ENCODE assay signal across 8 cellular contexts in genomic region chr16:21083729-21084268, GRCh38.
DNase-seq lines count a peak whose midpoint lies in the region; ATAC-seq, FAIRE-seq and TF ChIP-seq lines count a peak whose summit lies in the region.

No MANE protein-coding gene starts in this region.

- H3K4me3 ChIP-seq in A549 (no peak overlapping the region), esophagus muscularis mucosa (no peak overlapping the region)

- peak; percentile 25 to 52 for DNase-seq in A549 (ENCODE audit: low read depth in 1 of 2, low spot score in 1 of 2)
- DNase-seq in GM13976 (ENCODE audit: low spot score), result peak; percentile 56
- peak; percentile 32 for DNase-seq in NCI-H526 treated with DMSO at 0.1 percent for 48 hours (lab: John Stamatoyannopoulos, UW)
- peak; percentile 65 for DNase-seq in activated CD8-positive, alpha-beta memory T cell treated with anti-CD3 and anti-CD28 coated beads, Interleukin-2, amount 10 ng/mL, durations not matched to agents 7 days and 5 days
- peak; percentile 91 for DNase-seq in esophagus muscularis mucosa (ENCODE audit: extremely low spot score)
- DNase-seq in naive B cell, result peak; percentile 23
- peak; percentile 68 for DNase-seq in stimulated activated naive CD8-positive, alpha-beta T cell treated with anti-CD3 and anti-CD28 coated beads, Interleukin-15, Interleukin-2, amounts not matched to agents 100 U/mL and 50 U/mL, for 24 hours

- intact Hi-C loops in esophagus muscularis mucosa (cut with DNase I), result loop anchor here (1.0 to 5.0 kb wide), 2 partner anchors 234 to 281 kb away; no protein-coding TSS in a partner anchor

- no peaks in the 10 kb centered on the region for H3K27me3 ChIP-seq in esophagus muscularis mucosa

- FAIRE-seq in A549 (lab: Jason Lieb, UNC), result no peak

- H3K4me1 Mint-ChIP-seq in activated CD8-positive, alpha-beta memory T cell treated with anti-CD3 and anti-CD28 coated beads, Interleukin-2, amount 10 ng/mL, durations not matched to agents 7 days and 5 days, result peaks cover 5% of the 10 kb centered on the region
- no peaks in the 10 kb centered on the region for H3K4me1 Mint-ChIP-seq in naive B cell

- CTCF ChIA-PET in A549 (lab: Yijun Ruan, JAX), result interaction anchor here (0.6 to 4.5 kb wide), 30 partner anchors 11 to 773 kb away, joined by 3 to 41 read pairs (median 4); partner anchors contain the start of genes ERI2 and REXO5
- CTCF ChIA-PET in activated CD8-positive, alpha-beta memory T cell treated with anti-CD3 and anti-CD28 coated beads, Interleukin-2, amount 10 ng/mL, durations not matched to agents 7 days and 5 days (lab: Charles Lee), result interaction anchor here (0.8 to 7.1 kb wide), 10 partner anchors 14 to 342 kb away, joined by 3 to 87 read pairs (median 5); partner anchors contain the start of genes ERI2, REXO5 and THUMPD1

- no peak overlapping the region for H3K4me3 Mint-ChIP-seq in activated CD8-positive, alpha-beta memory T cell treated with anti-CD3 and anti-CD28 coated beads, Interleukin-2, amount 10 ng/mL, durations not matched to agents 7 days and 5 days
- no peak overlapping the region for H3K4me3 Mint-ChIP-seq in naive B cell

- H3K9me3 ChIP-seq in A549 (no peaks in the 10 kb centered on the region; the same call in 2 of the 3 replicates), esophagus muscularis mucosa (no peaks in the 10 kb centered on the region)

- peaks cover 15% of the 10 kb centered on the region for H3K27me3 Mint-ChIP-seq in activated CD8-positive, alpha-beta memory T cell treated with anti-CD3 and anti-CD28 coated beads, Interleukin-2, amount 10 ng/mL, durations not matched to agents 7 days and 5 days
- H3K27me3 Mint-ChIP-seq in naive B cell, result peaks cover 3 to 24% (median 23%) of the 10 kb centered on the region in 3 donors

- no peak overlapping the region for H3K27ac Mint-ChIP-seq in activated CD8-positive, alpha-beta memory T cell treated with anti-CD3 and anti-CD28 coated beads, Interleukin-2, amount 10 ng/mL, durations not matched to agents 7 days and 5 days
- H3K27ac Mint-ChIP-seq in naive B cell, result peak overlapping the region in 1 of 6 donors; percentile 44

- ATAC-seq in A549 (peak; percentile 93 to 97), naive B cell (ENCODE audit: low read depth in 2 of 2) (peak; percentile 32 to 53), GM21737 (IDR thresholded peaks at IDR 0.05; ENCODE audit: unreplicated experiment) (no peak)
- peak; percentile 85 for ATAC-seq in activated CD8-positive, alpha-beta memory T cell treated with anti-CD3 and anti-CD28 coated beads, Interleukin-2, amount 10 ng/mL, durations not matched to agents 7 days and 5 days
- ATAC-seq in stimulated activated naive CD8-positive, alpha-beta T cell treated with anti-CD3 and anti-CD28 coated beads, Interleukin-15, Interleukin-2, amounts not matched to agents 100 U/mL and 50 U/mL, for 24 hours, result peak; percentile 86

- TF ChIP-seq RAD21 in A549 (conservative IDR thresholded peaks at IDR 0.05 in 1 of 2, IDR thresholded peaks at IDR 0.05 in 1 of 2), result peak; percentile 88 to 90

- POLR2A ChIA-PET in A549 (lab: Yijun Ruan, JAX), result no interaction called here

- in situ Hi-C loops in GM13976 (cut with MboI; ENCODE audit: low sequenced_read_pairs, unreplicated experiment), result loop anchor here (5.0 kb wide), 1 partner anchor 231 kb away; no protein-coding TSS in a partner anchor

- H3K27ac ChIP-seq in A549, result 0 out of 6 replicates have a peak overlapping the region, but pooled peaks of 1 of the 2 experiments have one; percentile 41
- no peak overlapping the region for H3K27ac ChIP-seq in esophagus muscularis mucosa (replicated peaks in 1 of 4)

- 27% methylated on average over 6 of the region's 6 CpGs for WGBS in A549 (ENCODE audit: missing lambda C conversion rate)
- 32% methylated on average over 5 of the region's 6 CpGs for WGBS in esophagus muscularis mucosa

- H3K4me1 ChIP-seq in A549 (no peaks in the 10 kb centered on the region), esophagus muscularis mucosa (peaks cover 0 to 4% (median 0%) of the 10 kb centered on the region in 4 donors)

- H3K9me3 Mint-ChIP-seq in activated CD8-positive, alpha-beta memory T cell treated with anti-CD3 and anti-CD28 coated beads, Interleukin-2, amount 10 ng/mL, durations not matched to agents 7 days and 5 days (ENCODE audit: low read depth), result no peaks in the 10 kb centered on the region
- H3K9me3 Mint-ChIP-seq in naive B cell, result peaks cover 0 to under 1% (median 0%) of the 10 kb centered on the region in 7 donors

- H3K36me3 Mint-ChIP-seq in activated CD8-positive, alpha-beta memory T cell treated with anti-CD3 and anti-CD28 coated beads, Interleukin-2, amount 10 ng/mL, durations not matched to agents 7 days and 5 days, result no peaks in the 10 kb centered on the region
- H3K36me3 Mint-ChIP-seq in naive B cell, result no peaks in the 10 kb centered on the region

- no peak overlapping the region for H3K4me2 ChIP-seq in A549

- peak; percentile 75 for TF ChIP-seq CTCF in A549 (IDR thresholded peaks at IDR 0.05)
- TF ChIP-seq CTCF in GM13976 (IDR thresholded peaks at IDR 0.05; ENCODE audit: borderline replicate concordance, control extremely low read depth, extremely low read depth, insufficient read depth, missing control alignments), result peak; percentile 86
- TF ChIP-seq CTCF in esophagus muscularis mucosa (IDR thresholded peaks at IDR 0.05), result peak; percentile 67 to 82 (median 77)

- TF ChIP-seq POLR2A in A549 (IDR thresholded peaks at IDR 0.05; ENCODE audit: low read length) (no peak), esophagus muscularis mucosa (IDR thresholded peaks at IDR 0.05; ENCODE audit: low read depth) (no peak)

- TF ChIP-seq EP300 in A549 (IDR thresholded peaks at IDR 0.05) (no peak), esophagus muscularis mucosa (IDR thresholded peaks at IDR 0.05) (no peak)

- H3K36me3 ChIP-seq in esophagus muscularis mucosa, result no peaks in the 10 kb centered on the region

TF ChIP-seq in A549, 52 proteins besides CTCF, POLR2A, EP300 and RAD21:
- TF ChIP-seq REST (IDR thresholded peaks at IDR 0.05) (no peak), SMC3 (IDR thresholded peaks at IDR 0.05) (peak; percentile 85), RCOR1 (IDR thresholded peaks at IDR 0.05; ENCODE audit: low read depth, low read length) (0 out of 2 replicates have a peak, but pooled peaks have one; percentile 41)

Comparison
In these comparisons a context has a peak if more than half of its experiments do, and no peak if none do; other contexts are left out.
1. DNase-seq: peak in every context shown above with its lines; median percentile 91 in esophagus muscularis mucosa; 68 in stimulated activated naive CD8-positive, alpha-beta T cell treated with anti-CD3 and anti-CD28 coated beads, Interleukin-15, Interleukin-2, amounts not matched to agents 100 U/mL and 50 U/mL, for 24 hours; 65 in activated CD8-positive, alpha-beta memory T cell treated with anti-CD3 and anti-CD28 coated beads, Interleukin-2, amount 10 ng/mL, durations not matched to agents 7 days and 5 days; 56 in GM13976; 38 in A549; 32 in NCI-H526 treated with DMSO at 0.1 percent for 48 hours; 23 in naive B cell.